ENCODE assay signal across 1 cellular context in genomic region chr7:87218941-87219544, GRCh38.
TF ChIP-seq lines count a peak whose summit lies in the region.

No MANE protein-coding gene starts in this region.

TF ChIP-seq in liver, 16 proteins besides CTCF, POLR2A, EP300 and RAD21 (continued from another document):
- no peak for TF ChIP-seq JUND (IDR thresholded peaks at IDR 0.05)
